In the genomic region with DNA sequence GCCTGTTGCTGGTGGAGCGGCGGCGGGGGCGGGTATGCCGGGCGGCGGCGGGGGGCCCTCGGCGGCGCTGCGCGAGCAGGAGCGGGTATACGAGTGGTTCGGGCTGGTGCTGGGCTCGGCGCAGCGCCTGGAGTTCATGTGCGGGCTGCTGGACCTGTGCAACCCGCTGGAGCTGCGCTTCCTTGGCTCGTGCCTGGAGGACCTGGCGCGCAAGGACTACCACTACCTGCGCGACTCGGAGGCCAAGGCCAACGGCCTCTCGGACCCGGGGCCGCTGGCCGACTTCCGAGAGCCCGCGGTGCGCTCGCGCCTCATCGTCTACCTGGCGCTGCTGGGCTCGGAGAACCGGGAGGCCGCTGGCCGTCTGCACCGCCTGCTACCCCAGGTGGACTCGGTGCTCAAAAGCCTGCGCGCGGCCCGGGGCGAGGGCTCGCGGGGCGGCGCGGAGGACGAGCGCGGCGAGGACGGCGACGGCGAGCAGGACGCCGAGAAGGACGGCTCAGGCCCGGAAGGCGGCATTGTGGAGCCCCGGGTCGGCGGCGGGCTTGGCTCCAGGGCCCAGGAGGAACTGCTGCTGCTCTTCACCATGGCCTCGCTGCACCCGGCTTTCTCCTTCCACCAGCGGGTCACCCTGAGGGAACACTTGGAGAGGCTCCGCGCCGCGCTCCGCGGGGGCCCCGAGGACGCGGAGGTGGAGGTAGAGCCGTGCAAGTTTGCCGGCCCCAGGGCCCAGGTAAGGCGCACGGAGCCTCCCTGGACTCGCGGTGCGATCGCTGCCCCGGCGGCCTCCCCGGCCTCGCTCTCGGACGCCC, we compare ENCODE assay signal across 1 cellular context.
TF ChIP-seq lines count a peak whose summit lies in the region.

No MANE protein-coding gene starts in this region.

TF ChIP-seq in HepG2, 621 proteins besides CTCF, POLR2A, EP300 and RAD21 (continued from another document and continues in another):
- TF ChIP-seq, protein P1, sequence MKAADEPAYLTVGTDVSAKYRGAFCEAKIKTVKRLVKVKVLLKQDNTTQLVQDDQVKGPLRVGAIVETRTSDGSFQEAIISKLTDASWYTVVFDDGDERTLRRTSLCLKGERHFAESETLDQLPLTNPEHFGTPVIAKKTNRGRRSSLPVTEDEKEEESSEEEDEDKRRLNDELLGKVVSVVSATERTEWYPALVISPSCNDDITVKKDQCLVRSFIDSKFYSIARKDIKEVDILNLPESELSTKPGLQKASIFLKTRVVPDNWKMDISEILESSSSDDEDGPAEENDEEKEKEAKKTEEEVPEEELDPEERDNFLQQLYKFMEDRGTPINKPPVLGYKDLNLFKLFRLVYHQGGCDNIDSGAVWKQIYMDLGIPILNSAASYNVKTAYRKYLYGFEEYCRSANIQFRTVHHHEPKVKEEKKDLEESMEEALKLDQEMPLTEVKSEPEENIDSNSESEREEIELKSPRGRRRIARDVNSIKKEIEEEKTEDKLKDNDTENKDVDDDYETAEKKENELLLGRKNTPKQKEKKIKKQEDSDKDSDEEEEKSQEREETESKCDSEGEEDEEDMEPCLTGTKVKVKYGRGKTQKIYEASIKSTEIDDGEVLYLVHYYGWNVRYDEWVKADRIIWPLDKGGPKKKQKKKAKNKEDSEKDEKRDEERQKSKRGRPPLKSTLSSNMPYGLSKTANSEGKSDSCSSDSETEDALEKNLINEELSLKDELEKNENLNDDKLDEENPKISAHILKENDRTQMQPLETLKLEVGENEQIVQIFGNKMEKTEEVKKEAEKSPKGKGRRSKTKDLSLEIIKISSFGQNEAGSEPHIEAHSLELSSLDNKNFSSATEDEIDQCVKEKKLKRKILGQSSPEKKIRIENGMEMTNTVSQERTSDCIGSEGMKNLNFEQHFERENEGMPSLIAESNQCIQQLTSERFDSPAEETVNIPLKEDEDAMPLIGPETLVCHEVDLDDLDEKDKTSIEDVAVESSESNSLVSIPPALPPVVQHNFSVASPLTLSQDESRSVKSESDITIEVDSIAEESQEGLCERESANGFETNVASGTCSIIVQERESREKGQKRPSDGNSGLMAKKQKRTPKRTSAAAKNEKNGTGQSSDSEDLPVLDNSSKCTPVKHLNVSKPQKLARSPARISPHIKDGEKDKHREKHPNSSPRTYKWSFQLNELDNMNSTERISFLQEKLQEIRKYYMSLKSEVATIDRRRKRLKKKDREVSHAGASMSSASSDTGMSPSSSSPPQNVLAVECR (CRISPR knock-in tag; IDR thresholded peaks at IDR 0.05; ENCODE audit: borderline replicate concordance) = peak; percentile 59
- TF ChIP-seq HOXA3 (CRISPR knock-in tag; IDR thresholded peaks at IDR 0.05) (no peak), ZFAT (CRISPR knock-in tag; conservative IDR thresholded peaks at IDR 0.05) (no peak), SP5 (CRISPR knock-in tag; IDR thresholded peaks at IDR 0.05; ENCODE audit: borderline replicate concordance, low read depth) (no peak), KLF11 (CRISPR knock-in tag; IDR thresholded peaks at IDR 0.05) (no peak), TMF1 (CRISPR knock-in tag; IDR thresholded peaks at IDR 0.05; ENCODE audit: low read depth) (peak; percentile 36; the same call in 1 of the 2 replicates), ZNF557 (CRISPR knock-in tag; IDR thresholded peaks at IDR 0.05) (no peak), SSRP1 (CRISPR knock-in tag; IDR thresholded peaks at IDR 0.05) (no peak), ZC3H13 (CRISPR knock-in tag; IDR thresholded peaks at IDR 0.05) (peak; percentile 86), PHF8 (CRISPR knock-in tag; IDR thresholded peaks at IDR 0.05) (peak; percentile 44; the same call in 1 of the 2 replicates), ZNF75D (CRISPR knock-in tag; IDR thresholded peaks at IDR 0.05; ENCODE audit: borderline replicate concordance) (no peak), ZKSCAN5 (CRISPR knock-in tag; IDR thresholded peaks at IDR 0.05) (no peak), ZFP1 (CRISPR knock-in tag; IDR thresholded peaks at IDR 0.05) (no peak), ZNF788 (CRISPR knock-in tag; IDR thresholded peaks at IDR 0.05; ENCODE audit: borderline replicate concordance) (no peak; the same call in 1 of the 2 replicates), DPF2 (CRISPR knock-in tag; IDR thresholded peaks at IDR 0.05; ENCODE audit: borderline replicate concordance, low read depth) (no peak), ZNF879 (CRISPR knock-in tag; IDR thresholded peaks at IDR 0.05) (no peak), ZNF652 (CRISPR knock-in tag; IDR thresholded peaks at IDR 0.05; ENCODE audit: borderline replicate concordance, low read depth) (no peak), KLF12 (CRISPR knock-in tag; IDR thresholded peaks at IDR 0.05; ENCODE audit: borderline replicate concordance) (no peak), ZNF260 (CRISPR knock-in tag; IDR thresholded peaks at IDR 0.05; ENCODE audit: borderline replicate concordance, low read depth) (no peak), ZNF678 (CRISPR knock-in tag; IDR thresholded peaks at IDR 0.05) (no peak), SIX1 (CRISPR knock-in tag; IDR thresholded peaks at IDR 0.05; ENCODE audit: borderline replicate concordance) (no peak), U2AF2 (IDR thresholded peaks at IDR 0.05; ENCODE audit: low read depth, low read length) (no peak), ZNF598 (CRISPR knock-in tag; IDR thresholded peaks at IDR 0.05; ENCODE audit: borderline replicate concordance) (no peak), KLF9 (CRISPR knock-in tag; IDR thresholded peaks at IDR 0.05; ENCODE audit: low read depth) (no peak), TP53 (CRISPR knock-in tag; conservative IDR thresholded peaks at IDR 0.05) (no peak), GZF1 (CRISPR knock-in tag; IDR thresholded peaks at IDR 0.05) (no peak)
- TF ChIP-seq, protein P2, sequence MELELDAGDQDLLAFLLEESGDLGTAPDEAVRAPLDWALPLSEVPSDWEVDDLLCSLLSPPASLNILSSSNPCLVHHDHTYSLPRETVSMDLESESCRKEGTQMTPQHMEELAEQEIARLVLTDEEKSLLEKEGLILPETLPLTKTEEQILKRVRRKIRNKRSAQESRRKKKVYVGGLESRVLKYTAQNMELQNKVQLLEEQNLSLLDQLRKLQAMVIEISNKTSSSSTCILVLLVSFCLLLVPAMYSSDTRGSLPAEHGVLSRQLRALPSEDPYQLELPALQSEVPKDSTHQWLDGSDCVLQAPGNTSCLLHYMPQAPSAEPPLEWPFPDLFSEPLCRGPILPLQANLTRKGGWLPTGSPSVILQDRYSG (CRISPR knock-in tag; IDR thresholded peaks at IDR 0.05) = no peak
- TF ChIP-seq, protein P3, sequence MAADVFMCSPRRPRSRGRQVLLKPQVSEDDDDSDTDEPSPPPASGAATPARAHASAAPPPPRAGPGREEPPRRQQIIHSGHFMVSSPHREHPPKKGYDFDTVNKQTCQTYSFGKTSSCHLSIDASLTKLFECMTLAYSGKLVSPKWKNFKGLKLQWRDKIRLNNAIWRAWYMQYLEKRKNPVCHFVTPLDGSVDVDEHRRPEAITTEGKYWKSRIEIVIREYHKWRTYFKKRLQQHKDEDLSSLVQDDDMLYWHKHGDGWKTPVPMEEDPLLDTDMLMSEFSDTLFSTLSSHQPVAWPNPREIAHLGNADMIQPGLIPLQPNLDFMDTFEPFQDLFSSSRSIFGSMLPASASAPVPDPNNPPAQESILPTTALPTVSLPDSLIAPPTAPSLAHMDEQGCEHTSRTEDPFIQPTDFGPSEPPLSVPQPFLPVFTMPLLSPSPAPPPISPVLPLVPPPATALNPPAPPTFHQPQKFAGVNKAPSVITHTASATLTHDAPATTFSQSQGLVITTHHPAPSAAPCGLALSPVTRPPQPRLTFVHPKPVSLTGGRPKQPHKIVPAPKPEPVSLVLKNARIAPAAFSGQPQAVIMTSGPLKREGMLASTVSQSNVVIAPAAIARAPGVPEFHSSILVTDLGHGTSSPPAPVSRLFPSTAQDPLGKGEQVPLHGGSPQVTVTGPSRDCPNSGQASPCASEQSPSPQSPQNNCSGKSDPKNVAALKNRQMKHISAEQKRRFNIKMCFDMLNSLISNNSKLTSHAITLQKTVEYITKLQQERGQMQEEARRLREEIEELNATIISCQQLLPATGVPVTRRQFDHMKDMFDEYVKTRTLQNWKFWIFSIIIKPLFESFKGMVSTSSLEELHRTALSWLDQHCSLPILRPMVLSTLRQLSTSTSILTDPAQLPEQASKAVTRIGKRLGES (CRISPR knock-in tag; IDR thresholded peaks at IDR 0.05; ENCODE audit: borderline replicate concordance) = no peak
- TF ChIP-seq, protein P4, sequence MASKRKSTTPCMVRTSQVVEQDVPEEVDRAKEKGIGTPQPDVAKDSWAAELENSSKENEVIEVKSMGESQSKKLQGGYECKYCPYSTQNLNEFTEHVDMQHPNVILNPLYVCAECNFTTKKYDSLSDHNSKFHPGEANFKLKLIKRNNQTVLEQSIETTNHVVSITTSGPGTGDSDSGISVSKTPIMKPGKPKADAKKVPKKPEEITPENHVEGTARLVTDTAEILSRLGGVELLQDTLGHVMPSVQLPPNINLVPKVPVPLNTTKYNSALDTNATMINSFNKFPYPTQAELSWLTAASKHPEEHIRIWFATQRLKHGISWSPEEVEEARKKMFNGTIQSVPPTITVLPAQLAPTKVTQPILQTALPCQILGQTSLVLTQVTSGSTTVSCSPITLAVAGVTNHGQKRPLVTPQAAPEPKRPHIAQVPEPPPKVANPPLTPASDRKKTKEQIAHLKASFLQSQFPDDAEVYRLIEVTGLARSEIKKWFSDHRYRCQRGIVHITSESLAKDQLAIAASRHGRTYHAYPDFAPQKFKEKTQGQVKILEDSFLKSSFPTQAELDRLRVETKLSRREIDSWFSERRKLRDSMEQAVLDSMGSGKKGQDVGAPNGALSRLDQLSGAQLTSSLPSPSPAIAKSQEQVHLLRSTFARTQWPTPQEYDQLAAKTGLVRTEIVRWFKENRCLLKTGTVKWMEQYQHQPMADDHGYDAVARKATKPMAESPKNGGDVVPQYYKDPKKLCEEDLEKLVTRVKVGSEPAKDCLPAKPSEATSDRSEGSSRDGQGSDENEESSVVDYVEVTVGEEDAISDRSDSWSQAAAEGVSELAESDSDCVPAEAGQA (IDR thresholded peaks at IDR 0.05; ENCODE audit: low read depth) = no peak
- TF ChIP-seq, protein P4 (CRISPR knock-in tag; IDR thresholded peaks at IDR 0.05; ENCODE audit: borderline replicate concordance) = no peak
- TF ChIP-seq, protein P5, sequence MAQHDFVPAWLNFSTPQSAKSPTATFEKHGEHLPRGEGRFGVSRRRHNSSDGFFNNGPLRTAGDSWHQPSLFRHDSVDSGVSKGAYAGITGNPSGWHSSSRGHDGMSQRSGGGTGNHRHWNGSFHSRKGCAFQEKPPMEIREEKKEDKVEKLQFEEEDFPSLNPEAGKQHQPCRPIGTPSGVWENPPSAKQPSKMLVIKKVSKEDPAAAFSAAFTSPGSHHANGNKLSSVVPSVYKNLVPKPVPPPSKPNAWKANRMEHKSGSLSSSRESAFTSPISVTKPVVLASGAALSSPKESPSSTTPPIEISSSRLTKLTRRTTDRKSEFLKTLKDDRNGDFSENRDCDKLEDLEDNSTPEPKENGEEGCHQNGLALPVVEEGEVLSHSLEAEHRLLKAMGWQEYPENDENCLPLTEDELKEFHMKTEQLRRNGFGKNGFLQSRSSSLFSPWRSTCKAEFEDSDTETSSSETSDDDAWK (CRISPR knock-in tag; IDR thresholded peaks at IDR 0.05) = no peak
- TF ChIP-seq, protein P6, sequence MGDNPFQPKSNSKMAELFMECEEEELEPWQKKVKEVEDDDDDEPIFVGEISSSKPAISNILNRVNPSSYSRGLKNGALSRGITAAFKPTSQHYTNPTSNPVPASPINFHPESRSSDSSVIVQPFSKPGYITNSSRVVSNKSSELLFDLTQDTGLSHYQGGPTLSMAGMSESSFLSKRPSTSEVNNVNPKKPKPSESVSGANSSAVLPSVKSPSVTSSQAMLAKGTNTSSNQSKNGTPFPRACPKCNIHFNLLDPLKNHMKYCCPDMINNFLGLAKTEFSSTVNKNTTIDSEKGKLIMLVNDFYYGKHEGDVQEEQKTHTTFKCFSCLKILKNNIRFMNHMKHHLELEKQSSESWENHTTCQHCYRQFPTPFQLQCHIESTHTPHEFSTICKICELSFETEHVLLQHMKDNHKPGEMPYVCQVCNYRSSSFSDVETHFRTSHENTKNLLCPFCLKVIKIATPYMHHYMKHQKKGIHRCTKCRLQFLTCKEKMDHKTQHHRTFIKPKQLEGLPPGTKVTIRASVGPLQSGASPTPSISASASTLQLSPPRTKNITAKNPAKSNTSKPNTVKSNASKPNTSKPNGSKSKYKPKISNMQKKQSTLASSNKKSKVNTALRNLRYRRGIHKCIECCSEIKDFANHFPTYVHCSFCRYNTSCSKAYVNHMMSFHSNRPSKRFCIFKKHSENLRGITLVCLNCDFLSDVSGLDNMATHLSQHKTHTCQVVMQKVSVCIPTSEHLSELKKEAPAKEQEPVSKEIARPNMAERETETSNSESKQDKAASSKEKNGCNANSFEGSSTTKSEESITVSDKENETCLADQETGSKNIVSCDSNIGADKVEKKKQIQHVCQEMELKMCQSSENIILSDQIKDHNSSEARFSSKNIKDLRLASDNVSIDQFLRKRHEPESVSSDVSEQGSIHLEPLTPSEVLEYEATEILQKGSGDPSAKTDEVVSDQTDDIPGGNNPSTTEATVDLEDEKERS (CRISPR knock-in tag; IDR thresholded peaks at IDR 0.05) = no peak
- TF ChIP-seq, protein P7, sequence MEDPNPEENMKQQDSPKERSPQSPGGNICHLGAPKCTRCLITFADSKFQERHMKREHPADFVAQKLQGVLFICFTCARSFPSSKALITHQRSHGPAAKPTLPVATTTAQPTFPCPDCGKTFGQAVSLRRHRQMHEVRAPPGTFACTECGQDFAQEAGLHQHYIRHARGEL (CRISPR knock-in tag; IDR thresholded peaks at IDR 0.05) = no peak
